In the genomic region with DNA sequence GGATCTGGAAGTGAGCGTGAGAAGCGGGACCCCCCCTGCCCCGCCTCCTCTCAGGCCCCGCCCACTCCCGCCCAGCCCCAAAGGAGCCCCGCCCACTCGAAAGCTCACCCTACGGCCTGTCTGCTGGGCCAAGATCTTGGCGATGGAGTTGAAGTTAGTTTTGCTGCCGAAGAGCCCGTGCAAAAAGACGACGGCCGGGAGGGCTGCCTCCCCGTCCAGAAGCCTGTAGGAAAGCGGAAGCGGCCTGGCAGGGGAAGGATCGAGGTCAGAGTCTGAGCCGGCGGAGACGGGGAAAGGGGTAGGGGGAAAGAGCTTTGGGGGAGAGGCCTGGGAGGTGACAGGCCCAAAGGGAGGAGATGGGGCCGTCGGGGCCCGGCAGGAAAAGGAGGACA, we compare ENCODE assay signal across 8 cellular contexts. TPM values are rescaled to one million over a fixed set of nuclear protein-coding genes. Genes with fewer than 3 reads are reported as not detected.
DNase-seq lines count a peak whose midpoint lies in the region; ATAC-seq and TF ChIP-seq lines count a peak whose summit lies in the region.

No MANE protein-coding gene starts in this region.

- ATAC-seq in HG02840 (IDR thresholded peaks at IDR 0.05; ENCODE audit: low FRiP score, unreplicated experiment) (peak; percentile 12), thoracic aorta (ENCODE audit: insufficient number of reproducible peaks, low FRiP score, low read depth) (peak; percentile 14)
- peak; percentile 41 to 58 for ATAC-seq in natural killer cell treated with Interleukin-12 subunit alpha and Interleukin-12 subunit beta and Interleukin-15 and Interleukin-18, amount 100 ng/mL, for 72 hours

- peak overlapping the region; percentile 84 to 85 for H3K27ac Mint-ChIP-seq in natural killer cell treated with Interleukin-12 subunit alpha and Interleukin-12 subunit beta and Interleukin-15 and Interleukin-18, amount 100 ng/mL, for 72 hours

- H3K27ac ChIP-seq in OCI-LY1 (ENCODE audit: low read depth, low read length, poor library complexity, severe bottlenecking) (peak overlapping the region; percentile 70), thoracic aorta (peak overlapping the region; percentile 67 to 87)

- H3K9me3 Mint-ChIP-seq in natural killer cell treated with Interleukin-12 subunit alpha and Interleukin-12 subunit beta and Interleukin-15 and Interleukin-18, amount 100 ng/mL, for 72 hours: no peaks in the 10 kb centered on the region

- H3K4me3 Mint-ChIP-seq in natural killer cell treated with Interleukin-12 subunit alpha and Interleukin-12 subunit beta and Interleukin-15 and Interleukin-18, amount 100 ng/mL, for 72 hours: peak overlapping the region; percentile 90

- H3K9me2 ChIP-seq in OCI-LY1 (ENCODE audit: low read depth, low read length): no peaks in the 10 kb centered on the region

- H4K20me1 ChIP-seq in OCI-LY1 (ENCODE audit: insufficient read depth, low read length): no peaks in the 10 kb centered on the region

- no peaks in the 10 kb centered on the region for H3F3A ChIP-seq in OCI-LY1 (ENCODE audit: insufficient read depth, low read length)

- peak overlapping the region; percentile 85 for H3K9ac ChIP-seq in OCI-LY1 (ENCODE audit: low read length)

- H3K9me3 ChIP-seq in OCI-LY1 (ENCODE audit: low read length) (no peaks in the 10 kb centered on the region), thoracic aorta (no peaks in the 10 kb centered on the region)

- H3K4me1 Mint-ChIP-seq in natural killer cell treated with Interleukin-12 subunit alpha and Interleukin-12 subunit beta and Interleukin-15 and Interleukin-18, amount 100 ng/mL, for 72 hours (ENCODE audit: low read depth in 2 of 2): peaks cover 12 to 21% of the 10 kb centered on the region in 2 donors

- H3K27me3 Mint-ChIP-seq in natural killer cell treated with Interleukin-12 subunit alpha and Interleukin-12 subunit beta and Interleukin-15 and Interleukin-18, amount 100 ng/mL, for 72 hours: no peaks in the 10 kb centered on the region

- H3K36me3 Mint-ChIP-seq in natural killer cell treated with Interleukin-12 subunit alpha and Interleukin-12 subunit beta and Interleukin-15 and Interleukin-18, amount 100 ng/mL, for 72 hours: no peaks in the 10 kb centered on the region

- DNase-seq in GM06990 (ENCODE audit: extremely low read depth, insufficient read length): peak; percentile 75
- peak; percentile 84 for DNase-seq in activated effector memory CD4-positive, alpha-beta T cell treated with anti-CD3 and anti-CD28 coated beads, Interleukin-2, amount 50 U/mL, for 16 hours
- DNase-seq in fibroblast of pulmonary artery (ENCODE audit: low read depth): peak; percentile 61
- peak; percentile 64 for DNase-seq in natural killer cell treated with Interleukin-12 subunit alpha and Interleukin-12 subunit beta and Interleukin-15 and Interleukin-18, amount 100 ng/mL, for 72 hours (ENCODE audit: low spot score)
- DNase-seq in thoracic aorta (ENCODE audit: low spot score): no peak
- no peak for DNase-seq in retina

- TF ChIP-seq CTCF in GM06990 (IDR thresholded peaks at IDR 0.05; ENCODE audit: insufficient read depth, low read length, poor library complexity, severe bottlenecking): no peak
- TF ChIP-seq CTCF in OCI-LY1 (IDR thresholded peaks at IDR 0.05; ENCODE audit: low read length): no peak
- no peak for TF ChIP-seq CTCF in fibroblast of pulmonary artery (IDR thresholded peaks at IDR 0.05; ENCODE audit: low read length, missing control alignments)
- no peak for TF ChIP-seq CTCF in thoracic aorta (IDR thresholded peaks at IDR 0.05)

- H3K36me3 ChIP-seq in GM06990 (ENCODE audit: control insufficient read depth, insufficient read depth, low read length) (peaks cover 7% of the 10 kb centered on the region), OCI-LY1 (ENCODE audit: insufficient read depth, low read length) (peaks cover 16% of the 10 kb centered on the region), thoracic aorta (peaks cover 6% of the 10 kb centered on the region)

- H3K4me1 ChIP-seq in OCI-LY1 (ENCODE audit: insufficient read depth, low read length, severe bottlenecking): peaks cover 21% of the 10 kb centered on the region
- peaks cover 5 to 16% of the 10 kb centered on the region in 2 donors for H3K4me1 ChIP-seq in thoracic aorta (ENCODE audit: control insufficient read depth in 1 of 2, low read depth in 2 of 2)

- no peaks in the 10 kb centered on the region for H3K79me2 ChIP-seq in OCI-LY1 (ENCODE audit: insufficient read depth, low read length)

- H3K4me3 ChIP-seq in GM06990 (replicated peaks; ENCODE audit: low read depth, low read length): peak overlapping the region; percentile 83
- H3K4me3 ChIP-seq in OCI-LY1 (ENCODE audit: low read depth, low read length, poor library complexity, severe bottlenecking): peak overlapping the region; percentile 82
- H3K4me3 ChIP-seq in fibroblast of pulmonary artery (replicated peaks; ENCODE audit: low read depth, low read length): peak overlapping the region; percentile 77
- H3K4me3 ChIP-seq in thoracic aorta: peak overlapping the region; percentile 91

- H3K4me2 ChIP-seq in OCI-LY1 (ENCODE audit: low read length): peak overlapping the region; percentile 76

- H2AFZ ChIP-seq in OCI-LY1 (ENCODE audit: low read length): 0 out of 2 replicates have a peak overlapping the region, but pooled peaks have one; percentile 24

- H3K27me3 ChIP-seq in GM06990 (replicated peaks; ENCODE audit: control insufficient read depth, insufficient read depth, low read length): no peaks in the 10 kb centered on the region
- no peaks in the 10 kb centered on the region for H3K27me3 ChIP-seq in OCI-LY1 (ENCODE audit: insufficient read depth, low read length)
- no peaks in the 10 kb centered on the region for H3K27me3 ChIP-seq in thoracic aorta (replicated peaks; ENCODE audit: insufficient read depth)

RNA-seq across cellular contexts. Expression of a gene that starts 0.4 kb away (rescaled TPM):
- total RNA-seq in natural killer cell treated with Interleukin-12 subunit alpha and Interleukin-12 subunit beta and Interleukin-15 and Interleukin-18, amount 100 ng/mL, for 72 hours: 10 to 100 TPM; 16.9 to 24.2 TPM
- 10 to 100 TPM in 1 of 2 donors, 1 to 10 TPM in 1; 2.5 to 16.9 TPM for total RNA-seq in thoracic aorta

RNA-seq across cellular contexts. Expression of a gene that starts 18.7 kb away (rescaled TPM):
- total RNA-seq in natural killer cell treated with Interleukin-12 subunit alpha and Interleukin-12 subunit beta and Interleukin-15 and Interleukin-18, amount 100 ng/mL, for 72 hours: 10 to 100 TPM; 17.8 to 23.2 TPM
- 10 to 100 TPM; 10.3 to 16.8 TPM for total RNA-seq in thoracic aorta

RNA-seq across cellular contexts. Expression of a gene that starts 31.9 kb away (rescaled TPM):
- total RNA-seq in natural killer cell treated with Interleukin-12 subunit alpha and Interleukin-12 subunit beta and Interleukin-15 and Interleukin-18, amount 100 ng/mL, for 72 hours: not detected
- not detected for total RNA-seq in thoracic aorta

RNA-seq across cellular contexts. Expression of a gene that starts 54.8 kb away (rescaled TPM):
- total RNA-seq in natural killer cell treated with Interleukin-12 subunit alpha and Interleukin-12 subunit beta and Interleukin-15 and Interleukin-18, amount 100 ng/mL, for 72 hours: 10 to 100 TPM; 76.4 to 99.9 TPM
- 10 to 100 TPM; 36.9 to 51.0 TPM for total RNA-seq in thoracic aorta

RNA-seq across cellular contexts. Expression of a gene that starts 55.0 kb away (rescaled TPM):
- total RNA-seq in natural killer cell treated with Interleukin-12 subunit alpha and Interleukin-12 subunit beta and Interleukin-15 and Interleukin-18, amount 100 ng/mL, for 72 hours: 1 to 10 TPM; 8.0 to 9.2 TPM
- total RNA-seq in thoracic aorta: 1 to 10 TPM; 3.9 to 7.8 TPM

Comparison
In these comparisons a context has a peak if more than half of its experiments do, and no peak if none do; other contexts are left out.
1. DNase-seq: peak in GM06990 (single experiment), activated effector memory CD4-positive, alpha-beta T cell treated with anti-CD3 and anti-CD28 coated beads, Interleukin-2, amount 50 U/mL, for 16 hours (single experiment), fibroblast of pulmonary artery (single experiment) and natural killer cell treated with Interleukin-12 subunit alpha and Interleukin-12 subunit beta and Interleukin-15 and Interleukin-18, amount 100 ng/mL, for 72 hours (single experiment); none in thoracic aorta (single experiment) and retina (single experiment).
2. Peak in every context shown above with its lines, with median percentiles within 50 percentile points of each other: H3K4me3 ChIP-seq and ATAC-seq.